In the genomic region with DNA sequence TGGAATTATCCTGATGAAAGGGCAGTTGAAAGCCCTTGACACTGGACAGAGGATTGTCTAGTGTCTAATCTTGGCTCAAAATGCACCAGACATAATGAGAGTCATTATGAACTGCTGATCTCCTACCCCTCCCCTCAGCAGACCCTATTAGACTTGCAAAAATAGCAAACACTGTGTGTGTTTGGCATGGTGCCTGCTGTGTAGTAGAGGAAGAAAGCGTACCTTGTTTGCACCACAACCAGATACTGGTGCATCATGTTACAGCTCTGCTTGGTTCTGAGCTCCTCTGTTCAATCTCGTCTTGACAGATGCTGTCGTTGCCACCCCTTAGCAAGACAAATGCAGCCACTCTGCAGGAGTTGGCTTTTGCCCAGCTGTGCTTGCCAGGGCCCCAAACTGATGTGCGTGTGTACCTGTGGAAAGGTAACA, we compare ENCODE assay signal across 14 cellular contexts.
DNase-seq lines count a peak whose midpoint lies in the region; ATAC-seq and TF ChIP-seq lines count a peak whose summit lies in the region.
"Had no signal": no experiment of that assay in that cellular context is flagged by ENCODE, and none has a peak within 500 bp of the region (broad histone marks: within the 10 kb centered on the region; RNA-seq: fewer than 3 reads in every experiment).

No MANE protein-coding gene starts in this region.

- ATAC-seq in GM18861 (IDR thresholded peaks at IDR 0.05; ENCODE audit: unreplicated experiment) = no peak
- ATAC-seq in HG03439 (IDR thresholded peaks at IDR 0.05; ENCODE audit: unreplicated experiment) = no peak
- ATAC-seq: Panc1, sciatic nerve had no signal

- no peaks in the 10 kb centered on the region for H3K36me3 ChIP-seq in uterus
- no peaks in the 10 kb centered on the region for H3K36me3 ChIP-seq in ovary
- H3K36me3 ChIP-seq: brain microvascular endothelial cell had no signal

- H3K4me3 ChIP-seq in uterus (no peak overlapping the region), ovary (no peak overlapping the region)
- H3K4me3 ChIP-seq: GM23248 had no signal

- no peak for TF ChIP-seq EP300 in ovary (IDR thresholded peaks at IDR 0.05)

- H3K4me1 ChIP-seq in uterus (no peaks in the 10 kb centered on the region), ovary (ENCODE audit: insufficient read depth) (no peaks in the 10 kb centered on the region)

- intact Hi-C loops in uterus (cut with DNase I; ENCODE audit: low total_unique reads) (no loop called here), ovary (cut with DNase I) (no loop called here)

- H3K27me3 ChIP-seq in uterus (no peaks in the 10 kb centered on the region), ovary (no peaks in the 10 kb centered on the region)
- H3K27me3 ChIP-seq: brain microvascular endothelial cell had no signal

- TF ChIP-seq CTCF in uterus (IDR thresholded peaks at IDR 0.05) (no peak), ovary (IDR thresholded peaks at IDR 0.05) (no peak)

- TF ChIP-seq POLR2A in uterus (IDR thresholded peaks at IDR 0.05) (no peak), ovary (IDR thresholded peaks at IDR 0.05) (no peak)

- H3K27ac ChIP-seq in uterus (no peak overlapping the region), ovary (no peak overlapping the region)
- H3K27ac ChIP-seq: brain microvascular endothelial cell, GM23248 had no signal

- DNase-seq in DMS 273 treated with DMSO at 0.1 percent for 48 hours (lab: John Stamatoyannopoulos, UW) (peak; percentile 92), NCI-H2029 (lab: John Stamatoyannopoulos, UW) (peak; percentile 92), NCI-H82 treated with DMSO at 0.1 percent for 48 hours (lab: John Stamatoyannopoulos, UW; ENCODE audit: unreplicated experiment) (peak; percentile 57), hippocampal formation (lab: John Stamatoyannopoulos, UW) (peak; percentile 86 to 90), uterus (no peak), ovary (no peak)
- DNase-seq: brain microvascular endothelial cell, erythroblast, GM23248, KBM-7 had no signal

- WGBS in ovary, 3 donors = 79 to 93% (median 86%) methylated on average over 4 of the region's 4 CpGs

- H3K9me3 ChIP-seq in uterus (no peaks in the 10 kb centered on the region), ovary (no peaks in the 10 kb centered on the region)

Comparison
In these comparisons a context has a peak if more than half of its experiments do, and no peak if none do; other contexts are left out.
1. DNase-seq: peak in DMS 273 treated with DMSO at 0.1 percent for 48 hours (single experiment), NCI-H2029 (single experiment), NCI-H82 treated with DMSO at 0.1 percent for 48 hours (single experiment) and hippocampal formation (2 of 2); none in uterus (0 of 2) and ovary (0 of 5).